1 cellular context compared by ENCODE assay signal in genomic region chr5:137825165-137825564, GRCh38.
TF ChIP-seq lines count a peak whose summit lies in the region.

No MANE protein-coding gene starts in this region.

TF ChIP-seq in WTC11, 78 proteins besides CTCF, POLR2A, EP300 and RAD21 (continued from another document):
- TF ChIP-seq, protein P1, sequence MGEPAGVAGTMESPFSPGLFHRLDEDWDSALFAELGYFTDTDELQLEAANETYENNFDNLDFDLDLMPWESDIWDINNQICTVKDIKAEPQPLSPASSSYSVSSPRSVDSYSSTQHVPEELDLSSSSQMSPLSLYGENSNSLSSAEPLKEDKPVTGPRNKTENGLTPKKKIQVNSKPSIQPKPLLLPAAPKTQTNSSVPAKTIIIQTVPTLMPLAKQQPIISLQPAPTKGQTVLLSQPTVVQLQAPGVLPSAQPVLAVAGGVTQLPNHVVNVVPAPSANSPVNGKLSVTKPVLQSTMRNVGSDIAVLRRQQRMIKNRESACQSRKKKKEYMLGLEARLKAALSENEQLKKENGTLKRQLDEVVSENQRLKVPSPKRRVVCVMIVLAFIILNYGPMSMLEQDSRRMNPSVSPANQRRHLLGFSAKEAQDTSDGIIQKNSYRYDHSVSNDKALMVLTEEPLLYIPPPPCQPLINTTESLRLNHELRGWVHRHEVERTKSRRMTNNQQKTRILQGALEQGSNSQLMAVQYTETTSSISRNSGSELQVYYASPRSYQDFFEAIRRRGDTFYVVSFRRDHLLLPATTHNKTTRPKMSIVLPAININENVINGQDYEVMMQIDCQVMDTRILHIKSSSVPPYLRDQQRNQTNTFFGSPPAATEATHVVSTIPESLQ (CRISPR knock-in tag; IDR thresholded peaks at IDR 0.05) = no peak
- TF ChIP-seq ELF4 (CRISPR knock-in tag; IDR thresholded peaks at IDR 0.05; ENCODE audit: low read depth) (no peak), CREB1 (CRISPR knock-in tag; IDR thresholded peaks at IDR 0.05) (no peak), EMX1 (CRISPR knock-in tag; IDR thresholded peaks at IDR 0.05) (no peak), FOXP1 (CRISPR knock-in tag; IDR thresholded peaks at IDR 0.05; ENCODE audit: borderline replicate concordance) (no peak)
